31 cellular contexts compared by ENCODE assay signal in genomic region chr10:19421664-19422063, GRCh38.
"Had no signal": no experiment of that assay in that cellular context is flagged by ENCODE, and none has a peak within 500 bp of the region (broad histone marks: within the 10 kb centered on the region; RNA-seq: fewer than 3 reads in every experiment).

No MANE protein-coding gene starts in this region.

- H3K4me3 Mint-ChIP-seq: activated CD4-positive, alpha-beta T cell treated with anti-CD3 and anti-CD28 coated beads for 36 hours; activated CD8-positive, alpha-beta memory T cell treated with anti-CD3 and anti-CD28 coated beads, Interleukin-2, amount 10 ng/mL, durations not matched to agents 7 days and 5 days; activated CD8-positive, alpha-beta T cell treated with anti-CD3 and anti-CD28 coated beads, Interleukin-2, amount 10 ng/mL, durations not matched to agents 7 days and 5 days; activated naive CD4-positive, alpha-beta T cell treated with anti-CD3 and anti-CD28 coated beads, Interleukin-2, amount 50 U/mL, for 24 hours; activated naive CD8-positive, alpha-beta T cell treated with anti-CD3 and anti-CD28 coated beads, Interleukin-2, amount 50 U/mL, for 24 hours; dendritic cell treated with granulocyte-macrophage colony-stimulating factor and Interleukin-4, amounts not matched to agents 40 ng/mL and 50 ng/mL, for 4 days; endodermal cell; nephron progenitor cell; stimulated activated memory B cell treated with anti-CD40 and anti-IgM and Interleukin-4, amounts not matched to agents 10 μg/mL and 1 μg/mL and 100 μg/mL, for 72 hours; stimulated activated naive CD8-positive, alpha-beta T cell treated with anti-CD3 and anti-CD28 coated beads, Interleukin-15, amount 100 ng/mL, for 72 hours had no signal

- H3K4me3 ChIP-seq: body of pancreas, gastrocnemius medialis, ovary, upper lobe of left lung, vagina had no signal

- H3K9me3 Mint-ChIP-seq: activated naive CD4-positive, alpha-beta T cell treated with anti-CD3 and anti-CD28 coated beads, Interleukin-2, amount 50 U/mL, for 24 hours; dendritic cell treated with granulocyte-macrophage colony-stimulating factor and Interleukin-4, amounts not matched to agents 40 ng/mL and 50 ng/mL, for 4 days; endodermal cell; nephron progenitor cell had no signal

- H3K27me3 ChIP-seq: body of pancreas, gastrocnemius medialis, neutrophil, ovary, upper lobe of left lung, vagina had no signal

- H3K36me3 ChIP-seq: gastrocnemius medialis, neutrophil, ovary, upper lobe of left lung, vagina had no signal

- H3K27ac Mint-ChIP-seq: activated CD4-positive, alpha-beta T cell treated with anti-CD3 and anti-CD28 coated beads for 36 hours; activated CD8-positive, alpha-beta memory T cell treated with anti-CD3 and anti-CD28 coated beads, Interleukin-2, amount 10 ng/mL, durations not matched to agents 7 days and 5 days; activated CD8-positive, alpha-beta T cell treated with anti-CD3 and anti-CD28 coated beads, Interleukin-2, amount 10 ng/mL, durations not matched to agents 7 days and 5 days; activated naive CD4-positive, alpha-beta T cell treated with anti-CD3 and anti-CD28 coated beads, Interleukin-2, amount 50 U/mL, for 24 hours; activated naive CD8-positive, alpha-beta T cell treated with anti-CD3 and anti-CD28 coated beads, Interleukin-2, amount 50 U/mL, for 24 hours; activated T-helper 2 cell treated with anti-CD3 and anti-CD28 coated beads, Interferon-gamma antibody, Interleukin-2, Interleukin-4, amounts not matched to agents 10 μg/mL and 5 μg/mL and 100 μg/mL, durations not matched to agents 14 hours and 24 hours and 36 hours; dendritic cell treated with granulocyte-macrophage colony-stimulating factor and Interleukin-4, amounts not matched to agents 40 ng/mL and 50 ng/mL, for 4 days; endodermal cell; nephron progenitor cell; progenitor cell of endocrine pancreas; stimulated activated memory B cell treated with anti-CD40 and anti-IgM and Interleukin-4, amounts not matched to agents 10 μg/mL and 1 μg/mL and 100 μg/mL, for 72 hours; stimulated activated naive CD8-positive, alpha-beta T cell treated with anti-CD3 and anti-CD28 coated beads, Interleukin-15, amount 100 ng/mL, for 72 hours had no signal

- H3K4me1 ChIP-seq: body of pancreas, gastrocnemius medialis, upper lobe of left lung, vagina had no signal

- H3K27ac ChIP-seq: body of pancreas, gastrocnemius medialis, neutrophil, ovary, upper lobe of left lung, vagina had no signal

- H3K27me3 Mint-ChIP-seq: activated CD8-positive, alpha-beta memory T cell treated with anti-CD3 and anti-CD28 coated beads, Interleukin-2, amount 10 ng/mL, durations not matched to agents 7 days and 5 days; activated naive CD4-positive, alpha-beta T cell treated with anti-CD3 and anti-CD28 coated beads, Interleukin-2, amount 50 U/mL, for 24 hours; activated naive CD8-positive, alpha-beta T cell treated with anti-CD3 and anti-CD28 coated beads, Interleukin-2, amount 50 U/mL, for 24 hours; dendritic cell treated with granulocyte-macrophage colony-stimulating factor and Interleukin-4, amounts not matched to agents 40 ng/mL and 50 ng/mL, for 4 days; progenitor cell of endocrine pancreas; stimulated activated memory B cell treated with anti-CD40 and anti-IgM and Interleukin-4, amounts not matched to agents 10 μg/mL and 1 μg/mL and 100 μg/mL, for 72 hours; stimulated activated naive CD8-positive, alpha-beta T cell treated with anti-CD3 and anti-CD28 coated beads, Interleukin-15, amount 100 ng/mL, for 72 hours had no signal

- H3K36me3 Mint-ChIP-seq: activated CD8-positive, alpha-beta memory T cell treated with anti-CD3 and anti-CD28 coated beads, Interleukin-2, amount 10 ng/mL, durations not matched to agents 7 days and 5 days; activated naive CD4-positive, alpha-beta T cell treated with anti-CD3 and anti-CD28 coated beads, Interleukin-2, amount 50 U/mL, for 24 hours; stimulated activated memory B cell treated with anti-CD40 and anti-IgM and Interleukin-4, amounts not matched to agents 10 μg/mL and 1 μg/mL and 100 μg/mL, for 72 hours had no signal

- ATAC-seq: activated CD4-positive, alpha-beta T cell treated with anti-CD3 and anti-CD28 coated beads for 36 hours; activated CD8-positive, alpha-beta memory T cell treated with anti-CD3 and anti-CD28 coated beads, Interleukin-2, amount 10 ng/mL, durations not matched to agents 7 days and 5 days; activated CD8-positive, alpha-beta T cell treated with anti-CD3 and anti-CD28 coated beads, Interleukin-2, amount 10 ng/mL, durations not matched to agents 7 days and 5 days; activated naive CD8-positive, alpha-beta T cell treated with anti-CD3 and anti-CD28 coated beads, Interleukin-2, amount 50 U/mL, for 24 hours; body of pancreas; esophagus mucosa; gastrocnemius medialis; left ventricle myocardium superior; sciatic nerve; stimulated activated memory B cell treated with anti-CD40 and anti-IgM and Interleukin-4, amounts not matched to agents 10 μg/mL and 1 μg/mL and 100 μg/mL, for 72 hours; stimulated activated naive CD8-positive, alpha-beta T cell treated with anti-CD3 and anti-CD28 coated beads, Interleukin-15, amount 100 ng/mL, for 72 hours had no signal

- H3K9me3 ChIP-seq: body of pancreas, gastrocnemius medialis, neutrophil, ovary, upper lobe of left lung, vagina had no signal

- DNase-seq: activated CD4-positive, alpha-beta T cell treated with anti-CD3 and anti-CD28 coated beads for 36 hours; activated CD4-positive, CD25-positive, alpha-beta regulatory T cell; activated CD8-positive, alpha-beta memory T cell treated with anti-CD3 and anti-CD28 coated beads, Interleukin-2, amount 10 ng/mL, durations not matched to agents 7 days and 5 days; activated CD8-positive, alpha-beta T cell treated with anti-CD3 and anti-CD28 coated beads, Interleukin-2, amount 10 ng/mL, durations not matched to agents 7 days and 5 days; activated naive CD8-positive, alpha-beta T cell treated with anti-CD3 and anti-CD28 coated beads, Interleukin-2, amount 50 U/mL, for 24 hours; activated T-cell treated with anti-CD3 and anti-CD28 coated beads, Interleukin-2, amount 50 U/mL, for 48 hours; body of pancreas; endodermal cell; gastrocnemius medialis; glutamatergic neuron; islet precursor cell; left ventricle myocardium superior; mammary epithelial cell; nephron progenitor cell; ovary; small intestine; stimulated activated CD4-positive, alpha-beta T cell treated with anti-CD3 and anti-CD28 coated beads, Interleukin-1b, Interleukin-23, amount 100 ng/mL, for 48 hours; stimulated activated CD4-positive, alpha-beta T cell treated with anti-CD3 and anti-CD28 coated beads, Interleukin-4, amount 100 ng/mL, for 4 hours; stimulated activated CD8-positive, alpha-beta memory T cell treated with anti-CD3 and anti-CD28 coated beads, Interleukin-4, amount 100 ng/mL, for 48 hours; stimulated activated naive CD8-positive, alpha-beta T cell treated with anti-CD3 and anti-CD28 coated beads, Interleukin-15, amount 100 ng/mL, for 72 hours; substantia nigra; upper lobe of left lung had no signal

- H3K4me1 Mint-ChIP-seq: activated CD4-positive, alpha-beta T cell treated with anti-CD3 and anti-CD28 coated beads for 36 hours; activated CD8-positive, alpha-beta memory T cell treated with anti-CD3 and anti-CD28 coated beads, Interleukin-2, amount 10 ng/mL, durations not matched to agents 7 days and 5 days; activated naive CD4-positive, alpha-beta T cell treated with anti-CD3 and anti-CD28 coated beads, Interleukin-2, amount 50 U/mL, for 24 hours; activated naive CD8-positive, alpha-beta T cell treated with anti-CD3 and anti-CD28 coated beads, Interleukin-2, amount 50 U/mL, for 24 hours; nephron progenitor cell; stimulated activated memory B cell treated with anti-CD40 and anti-IgM and Interleukin-4, amounts not matched to agents 10 μg/mL and 1 μg/mL and 100 μg/mL, for 72 hours; stimulated activated naive CD8-positive, alpha-beta T cell treated with anti-CD3 and anti-CD28 coated beads, Interleukin-15, amount 100 ng/mL, for 72 hours had no signal

- FAIRE-seq: small intestine had no signal
